Comparison of ENCODE assay signal across 23 cellular contexts in genomic region chr2:188599140-188599539, GRCh38.
A peak's percentile ranks its signal among the peaks of the same experiment; 100 is the strongest.
DNase-seq lines count a peak whose midpoint lies in the region; ATAC-seq, FAIRE-seq and TF ChIP-seq lines count a peak whose summit lies in the region.
"Had no signal": no experiment of that assay in that cellular context is flagged by ENCODE, and none has a peak within 500 bp of the region (broad histone marks: within the 10 kb centered on the region; RNA-seq: fewer than 3 reads in every experiment).

No MANE protein-coding gene starts in this region.

- peaks cover 3% of the 10 kb centered on the region for H3K9me3 Mint-ChIP-seq in astrocyte (ENCODE audit: unreplicated experiment)
- no peaks in the 10 kb centered on the region for H3K9me3 Mint-ChIP-seq in neural progenitor cell
- H3K9me3 Mint-ChIP-seq: activated naive CD4-positive, alpha-beta T cell treated with anti-CD3 and anti-CD28 coated beads, Interleukin-2, amount 50 U/mL, for 72 hours; activated T-helper 1 cell treated with anti-CD3 and anti-CD28 coated beads, Interleukin-12 subunit alpha, Interleukin-12 subunit beta, Interleukin-2, Interleukin-4 antibody, amounts not matched to agents 30 ng/mL and 10 ng/mL and 1 ng/mL, durations not matched to agents 14 hours and 24 hours and 36 hours; brain had no signal

- H3K4me3 Mint-ChIP-seq in astrocyte (ENCODE audit: unreplicated experiment) (no peak overlapping the region), neural progenitor cell (no peak overlapping the region)
- H3K4me3 Mint-ChIP-seq: activated T-helper 1 cell treated with anti-CD3 and anti-CD28 coated beads, Interleukin-12 subunit alpha, Interleukin-12 subunit beta, Interleukin-2, Interleukin-4 antibody, amounts not matched to agents 30 ng/mL and 10 ng/mL and 1 ng/mL, durations not matched to agents 14 hours and 24 hours and 36 hours; B cell; brain had no signal

- H3K9me3 ChIP-seq in HUES64 (ENCODE audit: insufficient read depth, low read depth, low read length) (no peaks in the 10 kb centered on the region), astrocyte (ENCODE audit: insufficient read depth, low read depth, low read length) (no peaks in the 10 kb centered on the region), neural progenitor cell (ENCODE audit: low read depth) (no peaks in the 10 kb centered on the region), uterus (no peaks in the 10 kb centered on the region)
- H3K9me3 ChIP-seq: left lung, mucosa of descending colon, testis had no signal

- H3K4me2 ChIP-seq in astrocyte (ENCODE audit: low read length), result no peak overlapping the region
- H3K4me2 ChIP-seq in neural progenitor cell, result no peak overlapping the region

- H3K4me1 Mint-ChIP-seq in astrocyte (ENCODE audit: low read depth, unreplicated experiment), result peaks cover 32% of the 10 kb centered on the region
- H3K4me1 Mint-ChIP-seq in neural progenitor cell, result peaks cover 22% of the 10 kb centered on the region
- H3K4me1 Mint-ChIP-seq: B cell had no signal

- FAIRE-seq in astrocyte (lab: Jason Lieb, UNC), result peak; percentile 37
- FAIRE-seq: colon, GM18507, K562 had no signal

- TF ChIP-seq POLR2A in uterus (IDR thresholded peaks at IDR 0.05), result no peak
- TF ChIP-seq POLR2A in GM18505 (IDR thresholded peaks at IDR 0.05; ENCODE audit: borderline replicate concordance, extremely low read depth, insufficient read depth, insufficient read length), result no peak

- no peak overlapping the region for H2AFZ ChIP-seq in astrocyte (ENCODE audit: low read depth, low read length)
- no peak overlapping the region for H2AFZ ChIP-seq in neural progenitor cell (replicated peaks)

- DNase-seq in astrocyte (ENCODE audit: low read depth) (peak; percentile 92), neural progenitor cell (ENCODE audit: low spot score) (no peak), uterus (no peak), NOMO-1 (lab: John Stamatoyannopoulos, UW; ENCODE audit: unreplicated experiment in 2 of 2) (no peak)
- no peak for DNase-seq in stimulated activated CD8-positive, alpha-beta memory T cell treated with anti-CD3 and anti-CD28 coated beads, Interleukin-4, amount 100 ng/mL, for 48 hours
- DNase-seq: activated CD4-positive, alpha-beta T cell treated with anti-CD3 and anti-CD28 coated beads for 48 hours; left lung; NCI-H146; NCI-H748 treated with DMSO at 0.1 percent for 48 hours; PC-3; T-helper 1 cell had no signal

- H3K27me3 Mint-ChIP-seq in astrocyte (ENCODE audit: low read depth, unreplicated experiment) (no peaks in the 10 kb centered on the region), neural progenitor cell (ENCODE audit: insufficient read depth, low read depth) (no peaks in the 10 kb centered on the region)
- H3K27me3 Mint-ChIP-seq: B cell, brain had no signal

- intact Hi-C loops in uterus (cut with DNase I; ENCODE audit: low total_unique reads), result no loop called here

- H3K36me3 ChIP-seq in HUES64 (ENCODE audit: insufficient read depth, low read length), result peaks cover 29% of the 10 kb centered on the region
- no peaks in the 10 kb centered on the region for H3K36me3 ChIP-seq in astrocyte (ENCODE audit: insufficient read depth, low read length)
- H3K36me3 ChIP-seq in neural progenitor cell, result peaks cover 3% of the 10 kb centered on the region
- H3K36me3 ChIP-seq in uterus, result no peaks in the 10 kb centered on the region
- H3K36me3 ChIP-seq: left lung had no signal

- no peaks in the 10 kb centered on the region for H3K36me3 Mint-ChIP-seq in astrocyte (ENCODE audit: low read depth, unreplicated experiment)
- peaks cover 8% of the 10 kb centered on the region for H3K36me3 Mint-ChIP-seq in neural progenitor cell
- H3K36me3 Mint-ChIP-seq: activated naive CD4-positive, alpha-beta T cell treated with anti-CD3 and anti-CD28 coated beads, Interleukin-2, amount 50 U/mL, for 72 hours; brain had no signal

- H3K27ac Mint-ChIP-seq in astrocyte (ENCODE audit: unreplicated experiment) (peak overlapping the region; percentile 60), neural progenitor cell (peak overlapping the region; percentile 8)
- H3K27ac Mint-ChIP-seq: activated naive CD4-positive, alpha-beta T cell treated with anti-CD3 and anti-CD28 coated beads, Interleukin-2, amount 50 U/mL, for 72 hours; activated T-helper 1 cell treated with anti-CD3 and anti-CD28 coated beads, Interleukin-12 subunit alpha, Interleukin-12 subunit beta, Interleukin-2, Interleukin-4 antibody, amounts not matched to agents 30 ng/mL and 10 ng/mL and 1 ng/mL, durations not matched to agents 14 hours and 24 hours and 36 hours; B cell had no signal

- no peak overlapping the region for H3K9ac ChIP-seq in HUES64 (ENCODE audit: low read depth, low read length)
- H3K9ac ChIP-seq in astrocyte (ENCODE audit: low read length), result no peak overlapping the region
- H3K9ac ChIP-seq in neural progenitor cell, result no peak overlapping the region

- WGBS in HUES64, result no CpG with 5 or more reads among the region's 2 CpGs

- H3K27me3 ChIP-seq in HUES64 (ENCODE audit: insufficient read depth, low read length) (no peaks in the 10 kb centered on the region), astrocyte (ENCODE audit: insufficient read depth, low read length) (no peaks in the 10 kb centered on the region), neural progenitor cell (no peaks in the 10 kb centered on the region), uterus (no peaks in the 10 kb centered on the region)
- H3K27me3 ChIP-seq: left lung, testis had no signal

- H3K4me1 ChIP-seq in HUES64 (ENCODE audit: insufficient read depth, low read length), result peaks cover 36% of the 10 kb centered on the region
- H3K4me1 ChIP-seq in astrocyte (ENCODE audit: insufficient read depth, low read length), result peaks cover 6% of the 10 kb centered on the region
- peaks cover 31% of the 10 kb centered on the region for H3K4me1 ChIP-seq in neural progenitor cell
- peaks cover 3 to 6% of the 10 kb centered on the region in 2 donors for H3K4me1 ChIP-seq in uterus
- H3K4me1 ChIP-seq: left lung, testis had no signal

- peaks cover 11% of the 10 kb centered on the region for H3F3A ChIP-seq in neural progenitor cell (ENCODE audit: low read depth)

- no peak for TF ChIP-seq CTCF in astrocyte (IDR thresholded peaks at IDR 0.05; ENCODE audit: insufficient read depth, low read depth, low read length)
- TF ChIP-seq CTCF in neural progenitor cell (IDR thresholded peaks at IDR 0.05), result no peak
- no peak for TF ChIP-seq CTCF in uterus (IDR thresholded peaks at IDR 0.05)

- peak overlapping the region; percentile 1; the same call in 1 of the 2 replicates for H3K27ac ChIP-seq in HUES64 (ENCODE audit: low read depth, low read length)
- H3K27ac ChIP-seq in astrocyte (ENCODE audit: low read depth, low read length), result no peak overlapping the region
- H3K27ac ChIP-seq in neural progenitor cell, result peak overlapping the region; percentile 76
- H3K27ac ChIP-seq in uterus, result peak overlapping the region; percentile 69 to 73
- H3K27ac ChIP-seq: HL-60 had no signal

- no peak for ATAC-seq in GM18505 (IDR thresholded peaks at IDR 0.05; ENCODE audit: unreplicated experiment)
- ATAC-seq: activated naive CD4-positive, alpha-beta T cell treated with anti-CD3 and anti-CD28 coated beads, Interleukin-2, amount 50 U/mL, for 72 hours; K562; PC-3 had no signal

- no peak overlapping the region for H3K4me3 ChIP-seq in HUES64 (ENCODE audit: low read length)
- H3K4me3 ChIP-seq in astrocyte (ENCODE audit: insufficient read depth, low read depth, low read length), result no peak overlapping the region
- no peak overlapping the region for H3K4me3 ChIP-seq in neural progenitor cell
- no peak overlapping the region for H3K4me3 ChIP-seq in uterus
- H3K4me3 ChIP-seq: K562, left lung, mucosa of descending colon, testis had no signal

- H3K79me2 ChIP-seq in astrocyte (ENCODE audit: insufficient read depth, low read length), result no peaks in the 10 kb centered on the region
- no peaks in the 10 kb centered on the region for H3K79me2 ChIP-seq in neural progenitor cell (ENCODE audit: low read depth)

- no peaks in the 10 kb centered on the region for H4K20me1 ChIP-seq in astrocyte (ENCODE audit: insufficient read depth, low read length)
- no peaks in the 10 kb centered on the region for H4K20me1 ChIP-seq in neural progenitor cell (ENCODE audit: low read depth)
